1 cellular context compared by ENCODE assay signal in genomic region chr6:32984639-32985389, GRCh38.
TF ChIP-seq lines count a peak whose summit lies in the region.

No MANE protein-coding gene starts in this region.

TF ChIP-seq in endothelial cell of umbilical vein, 7 proteins besides CTCF, POLR2A, EP300 and RAD21 (continued from another document):
- TF ChIP-seq FOS (IDR thresholded peaks at IDR 0.05; ENCODE audit: borderline replicate concordance, insufficient read depth, low read length) (no peak), GATA2 (IDR thresholded peaks at IDR 0.05; ENCODE audit: insufficient read depth, insufficient read length, low read depth, low read length) (no peak), MYC (IDR thresholded peaks at IDR 0.05; ENCODE audit: low read depth, low read length) (no peak)
